ENCODE assay signal across 29 cellular contexts in the genomic region with DNA sequence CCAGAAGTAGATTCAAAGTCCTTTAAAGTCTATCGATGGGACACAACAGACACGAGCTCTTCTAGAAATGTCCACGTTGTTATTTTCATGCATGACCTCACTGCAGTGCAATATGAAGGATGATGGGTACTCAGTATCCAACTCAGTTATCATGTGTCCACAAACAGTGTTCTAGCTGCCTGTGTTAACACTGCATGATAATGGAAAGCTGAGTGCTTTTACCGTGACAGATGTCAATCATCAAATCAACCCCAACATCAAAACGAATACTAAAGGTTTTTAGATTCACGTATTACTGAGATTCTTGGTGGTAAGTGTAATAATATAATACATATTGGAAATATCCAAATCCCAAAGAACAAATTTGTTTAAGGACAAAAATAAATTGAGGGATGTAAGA.
DNase-seq lines count a peak whose midpoint lies in the region; ATAC-seq, FAIRE-seq and TF ChIP-seq lines count a peak whose summit lies in the region.
"Had no signal": no experiment of that assay in that cellular context is flagged by ENCODE, and none has a peak within 500 bp of the region (broad histone marks: within the 10 kb centered on the region; RNA-seq: fewer than 3 reads in every experiment).

No MANE protein-coding gene starts in this region.

- H4K20me1 ChIP-seq in neural cell (ENCODE audit: insufficient read depth), result no peaks in the 10 kb centered on the region
- H4K20me1 ChIP-seq: BLaER1 had no signal

- H3K4me3 ChIP-seq in neural cell (ENCODE audit: low read length) (no peak overlapping the region), trophoblast cell (ENCODE audit: low read depth, low read length) (no peak overlapping the region), SJCRH30 (no peak overlapping the region), foreskin fibroblast (ENCODE audit: low read depth in 1 of 2, low read length in 2 of 2) (no peak overlapping the region), psoas muscle (no peak overlapping the region)
- H3K4me3 ChIP-seq: BLaER1, GM12878 had no signal

- no peak overlapping the region for H2BK120ac ChIP-seq in trophoblast cell (ENCODE audit: insufficient read depth, low read length, poor library complexity)

- H3K9me3 ChIP-seq in neural cell (ENCODE audit: low read length) (no peaks in the 10 kb centered on the region), trophoblast cell (ENCODE audit: insufficient read depth, low read depth, low read length) (no peaks in the 10 kb centered on the region), SJCRH30 (replicated peaks) (no peaks in the 10 kb centered on the region), psoas muscle (no peaks in the 10 kb centered on the region)
- H3K9me3 ChIP-seq: BE2C, BLaER1 had no signal

- H3K27ac ChIP-seq in neural cell (ENCODE audit: low read length) (peak overlapping the region; percentile 46), trophoblast cell (ENCODE audit: low read depth, low read length) (no peak overlapping the region), SJCRH30 (no peak overlapping the region), psoas muscle (no peak overlapping the region)
- H3K27ac ChIP-seq: BLaER1 had no signal

- no peaks in the 10 kb centered on the region for H3K27me3 Mint-ChIP-seq in WTC11 (ENCODE audit: low read depth)
- H3K27me3 Mint-ChIP-seq: CD4-positive, alpha-beta memory T cell; CD4-positive, CD25-positive, alpha-beta regulatory T cell; CD8-positive, alpha-beta memory T cell had no signal

- H3K4me1 ChIP-seq in trophoblast cell (ENCODE audit: control insufficient read depth in 1 of 2, insufficient read depth in 2 of 2, low read length in 2 of 2) (no peaks in the 10 kb centered on the region), SJCRH30 (no peaks in the 10 kb centered on the region), psoas muscle (no peaks in the 10 kb centered on the region)
- H3K4me1 ChIP-seq: BLaER1 had no signal

- peak overlapping the region; percentile 52; the same call in 1 of the 2 replicates for H3K27ac Mint-ChIP-seq in WTC11
- H3K27ac Mint-ChIP-seq: CD14-positive monocyte; CD4-positive, alpha-beta memory T cell; CD4-positive, CD25-positive, alpha-beta regulatory T cell; CD8-positive, alpha-beta memory T cell had no signal

- H4K8ac ChIP-seq in trophoblast cell (ENCODE audit: low read depth, low read length), result no peak overlapping the region

- H3K18ac ChIP-seq in trophoblast cell (ENCODE audit: low read length), result no peak overlapping the region

- no peak overlapping the region for H3K4me2 ChIP-seq in neural cell (ENCODE audit: low read length)
- H3K4me2 ChIP-seq in trophoblast cell (ENCODE audit: low read length), result no peak overlapping the region
- H3K4me2 ChIP-seq: BLaER1 had no signal

- H3K79me2 ChIP-seq in neural cell (replicated peaks; ENCODE audit: insufficient read depth, low read length) (no peaks in the 10 kb centered on the region), trophoblast cell (ENCODE audit: control insufficient read depth, insufficient read depth, low read length, poor library complexity) (no peaks in the 10 kb centered on the region)

- no peak overlapping the region for H4K91ac ChIP-seq in trophoblast cell (ENCODE audit: low read depth, low read length)

- DNase-seq in HTR-8/SVneo (ENCODE audit: insufficient read length, low spot score) (no peak), WTC11 (ENCODE audit: low spot score) (no peak), trophoblast cell (no peak), SJCRH30 (no peak), foreskin fibroblast (no peak), hippocampal formation (lab: John Stamatoyannopoulos, UW) (no peak), psoas muscle (no peak)
- DNase-seq: 8988T; ACHN; BE2C; C1 segment of cervical spinal cord; CD4-positive, alpha-beta memory T cell; CD4-positive, CD25-positive, alpha-beta regulatory T cell; CD8-positive, alpha-beta memory T cell; COR-L47; DMS 273 treated with DMSO at 0.1 percent for 48 hours; DMS153; DMS53; DMS79; DND-41; EL; GDM1 had no signal

- H2BK5ac ChIP-seq in trophoblast cell (ENCODE audit: low read depth, low read length, poor library complexity), result no peak overlapping the region

- H3K9me3 Mint-ChIP-seq in WTC11, result no peaks in the 10 kb centered on the region

- POLR2A ChIA-PET in WTC11 (lab: Charles Lee), result no interaction called here

- no peaks in the 10 kb centered on the region for H3K4me1 Mint-ChIP-seq in WTC11
- H3K4me1 Mint-ChIP-seq: CD14-positive monocyte; CD4-positive, alpha-beta memory T cell; CD4-positive, CD25-positive, alpha-beta regulatory T cell; CD8-positive, alpha-beta memory T cell had no signal

- ATAC-seq in WTC11 (no peak), psoas muscle (no peak)
- ATAC-seq: GM12878 had no signal

- H3K23ac ChIP-seq in trophoblast cell (ENCODE audit: low read length), result peak overlapping the region; percentile 8

- peak; percentile 93 for TF ChIP-seq EP300 in neural cell (conservative IDR thresholded peaks at IDR 0.05; ENCODE audit: poor library complexity, severe bottlenecking)

- CTCF ChIA-PET in WTC11 (lab: Charles Lee), result no interaction called here

- no peaks in the 10 kb centered on the region for H3K36me3 Mint-ChIP-seq in WTC11
- H3K36me3 Mint-ChIP-seq: CD14-positive monocyte; CD4-positive, alpha-beta memory T cell; CD4-positive, CD25-positive, alpha-beta regulatory T cell; CD8-positive, alpha-beta memory T cell had no signal

- no peak overlapping the region for H3K9ac ChIP-seq in neural cell (ENCODE audit: low read length)
- H3K9ac ChIP-seq in trophoblast cell (ENCODE audit: low read length), result no peak overlapping the region
- H3K9ac ChIP-seq: BLaER1 had no signal

- H3K27me3 ChIP-seq in neural cell (ENCODE audit: insufficient read depth, low read depth, low read length), result no peaks in the 10 kb centered on the region
- no peaks in the 10 kb centered on the region for H3K27me3 ChIP-seq in trophoblast cell (ENCODE audit: insufficient read depth, low read length)
- no peaks in the 10 kb centered on the region for H3K27me3 ChIP-seq in SJCRH30
- no peaks in the 10 kb centered on the region for H3K27me3 ChIP-seq in psoas muscle (ENCODE audit: insufficient read depth in 3 of 3, low read length in 2 of 3)
- H3K27me3 ChIP-seq: BE2C, BLaER1 had no signal

- no peak overlapping the region for H3K4me3 Mint-ChIP-seq in WTC11
- H3K4me3 Mint-ChIP-seq: CD14-positive monocyte; CD4-positive, alpha-beta memory T cell; CD4-positive, CD25-positive, alpha-beta regulatory T cell; CD8-positive, alpha-beta memory T cell had no signal

- intact Hi-C loops in psoas muscle (cut with DNase I), result no loop called here

- H3K9me2 ChIP-seq in neural cell (ENCODE audit: insufficient read depth, low read length), result no peaks in the 10 kb centered on the region

- no peak overlapping the region for H2BK12ac ChIP-seq in trophoblast cell (ENCODE audit: low read length)

- peak; percentile 79 for FAIRE-seq in HTR-8/SVneo (lab: Jason Lieb, UNC)
- FAIRE-seq: A204.1, GM12878, GM12892, GM18507 had no signal

- WGBS in trophoblast cell (ENCODE audit: extremely low coverage, insufficient coverage, insufficient read length), result no CpG with 5 or more reads among the region's 6 CpGs
- 84 to 91% (median 88%) methylated on average over 6 of the region's 6 CpGs for WGBS in psoas muscle, 3 donors

- H3K4ac ChIP-seq in trophoblast cell (ENCODE audit: low read depth, low read length), result no peak overlapping the region

- H3K36me3 ChIP-seq in neural cell (ENCODE audit: insufficient read depth, low read length) (no peaks in the 10 kb centered on the region), trophoblast cell (ENCODE audit: control insufficient read depth in 1 of 2, insufficient read depth in 2 of 2, low read length in 2 of 2) (no peaks in the 10 kb centered on the region), SJCRH30 (no peaks in the 10 kb centered on the region), psoas muscle (ENCODE audit: insufficient read depth in 1 of 2, low read depth in 1 of 2) (no peaks in the 10 kb centered on the region)
- H3K36me3 ChIP-seq: BE2C, BLaER1 had no signal

- H3K79me1 ChIP-seq in trophoblast cell (ENCODE audit: low read length), result no peaks in the 10 kb centered on the region

- TF ChIP-seq RAD21 in neural cell (conservative IDR thresholded peaks at IDR 0.05), result no peak

- H3K14ac ChIP-seq in trophoblast cell (ENCODE audit: low read length), result no peak overlapping the region

- no peak overlapping the region for H2AK5ac ChIP-seq in trophoblast cell (ENCODE audit: low read length)

- no peaks in the 10 kb centered on the region for H3F3A ChIP-seq in neural cell (ENCODE audit: insufficient read depth, low read length, poor library complexity, severe bottlenecking)

- TF ChIP-seq CTCF in WTC11 (IDR thresholded peaks at IDR 0.05), result no peak
- TF ChIP-seq CTCF in neural cell (IDR thresholded peaks at IDR 0.05; ENCODE audit: poor library complexity, severe bottlenecking), result no peak
- no peak for TF ChIP-seq CTCF in foreskin fibroblast (IDR thresholded peaks at IDR 0.05; ENCODE audit: low read depth, low read length)
- TF ChIP-seq CTCF in psoas muscle (IDR thresholded peaks at IDR 0.05), result no peak

- no peak overlapping the region for H4K12ac ChIP-seq in trophoblast cell (ENCODE audit: low read depth, low read length)

- H2AFZ ChIP-seq in neural cell (ENCODE audit: low read depth, low read length), result no peak overlapping the region
- H2AFZ ChIP-seq in trophoblast cell (ENCODE audit: insufficient read depth, low read length, poor library complexity), result no peak overlapping the region

TF ChIP-seq in WTC11, 78 proteins besides CTCF, POLR2A, EP300 and RAD21 (continues in another document):
- TF ChIP-seq FOXK1 (CRISPR knock-in tag; IDR thresholded peaks at IDR 0.05) (no peak), IRF2 (CRISPR knock-in tag; IDR thresholded peaks at IDR 0.05; ENCODE audit: borderline replicate concordance, low read depth) (no peak)
- TF ChIP-seq, protein P1, sequence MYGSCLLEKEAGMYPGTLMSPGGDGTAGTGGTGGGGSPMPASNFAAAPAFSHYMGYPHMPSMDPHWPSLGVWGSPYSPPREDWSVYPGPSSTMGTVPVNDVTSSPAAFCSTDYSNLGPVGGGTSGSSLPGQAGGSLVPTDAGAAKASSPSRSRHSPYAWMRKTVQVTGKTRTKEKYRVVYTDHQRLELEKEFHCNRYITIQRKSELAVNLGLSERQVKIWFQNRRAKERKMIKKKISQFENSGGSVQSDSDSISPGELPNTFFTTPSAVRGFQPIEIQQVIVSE (CRISPR knock-in tag; IDR thresholded peaks at IDR 0.05; ENCODE audit: borderline replicate concordance), result no peak

TF ChIP-seq in neural cell, 6 proteins besides CTCF, POLR2A, EP300 and RAD21 (continues in another document):
- TF ChIP-seq MXI1 (conservative IDR thresholded peaks at IDR 0.05; ENCODE audit: poor library complexity, severe bottlenecking) (no peak), POLR2AphosphoS5 (IDR thresholded peaks at IDR 0.05) (peak; percentile 74), SMC3 (conservative IDR thresholded peaks at IDR 0.05; ENCODE audit: poor library complexity) (no peak), TAF1 (IDR thresholded peaks at IDR 0.05; ENCODE audit: low read depth) (no peak)
